13 cellular contexts compared by ENCODE assay signal in genomic region chr21:45454924-45455315, GRCh38. TPM values are rescaled to one million over a fixed set of nuclear protein-coding genes. Genes with fewer than 3 reads are reported as not detected.
DNase-seq lines count a peak whose midpoint lies in the region; ATAC-seq and TF ChIP-seq lines count a peak whose summit lies in the region.
"Had no signal": no experiment of that assay in that cellular context is flagged by ENCODE, and none has a peak within 500 bp of the region (broad histone marks: within the 10 kb centered on the region; RNA-seq: fewer than 3 reads in every experiment).

No MANE protein-coding gene starts in this region.

- H3K4me3 ChIP-seq in Loucy (ENCODE audit: low read length, poor library complexity, severe bottlenecking) (no peak overlapping the region), colonic mucosa (peak overlapping the region; percentile 10), left lung (peak overlapping the region in 1 of 2 donors; percentile 3), tibial nerve (peak overlapping the region; percentile 17 to 47 (median 38))

- H3K27ac Mint-ChIP-seq in activated naive CD8-positive, alpha-beta T cell treated with anti-CD3 and anti-CD28 coated beads for 36 hours, result no peak overlapping the region
- H3K27ac Mint-ChIP-seq: activated CD8-positive, alpha-beta T cell treated with anti-CD3 and anti-CD28 coated beads, Interleukin-2, amount 10 ng/mL, durations not matched to agents 7 days and 5 days; CD8-positive, alpha-beta T cell; stimulated activated effector memory CD8-positive, alpha-beta T cell treated with anti-CD3 and anti-CD28 coated beads, Interleukin-12 subunit alpha, Interleukin-12 subunit beta, amount 100 ng/mL, for 72 hours had no signal

- no peaks in the 10 kb centered on the region for H3K9me2 ChIP-seq in Loucy (replicated peaks; ENCODE audit: low read depth, low read length)

- H3K36me3 Mint-ChIP-seq in activated naive CD8-positive, alpha-beta T cell treated with anti-CD3 and anti-CD28 coated beads for 36 hours, result no peaks in the 10 kb centered on the region
- H3K36me3 Mint-ChIP-seq: CD8-positive, alpha-beta T cell; stimulated activated effector memory CD8-positive, alpha-beta T cell treated with anti-CD3 and anti-CD28 coated beads, Interleukin-12 subunit alpha, Interleukin-12 subunit beta, amount 100 ng/mL, for 72 hours had no signal

- TF ChIP-seq CTCF in Loucy (conservative IDR thresholded peaks at IDR 0.05; ENCODE audit: low read length) (no peak), colonic mucosa (IDR thresholded peaks at IDR 0.05) (no peak), left lung (IDR thresholded peaks at IDR 0.05) (no peak), tibial nerve (IDR thresholded peaks at IDR 0.05) (no peak)

- H3K4me2 ChIP-seq in Loucy (ENCODE audit: low read depth, low read length, poor library complexity, severe bottlenecking), result peak overlapping the region; percentile 60

- H4K20me1 ChIP-seq in Loucy (ENCODE audit: insufficient read depth, low read length, poor library complexity, severe bottlenecking), result no peaks in the 10 kb centered on the region

- H3K79me2 ChIP-seq in Loucy (ENCODE audit: insufficient read depth, low read length), result no peaks in the 10 kb centered on the region

- H3K4me1 Mint-ChIP-seq in activated naive CD8-positive, alpha-beta T cell treated with anti-CD3 and anti-CD28 coated beads for 36 hours, result no peaks in the 10 kb centered on the region
- H3K4me1 Mint-ChIP-seq: stimulated activated effector memory CD8-positive, alpha-beta T cell treated with anti-CD3 and anti-CD28 coated beads, Interleukin-12 subunit alpha, Interleukin-12 subunit beta, amount 100 ng/mL, for 72 hours had no signal

- no peaks in the 10 kb centered on the region for H3K27me3 ChIP-seq in Loucy (ENCODE audit: insufficient read depth, low read length, poor library complexity, severe bottlenecking)
- H3K27me3 ChIP-seq in colonic mucosa, result no peaks in the 10 kb centered on the region
- H3K27me3 ChIP-seq in left lung, result peaks cover 0 to 29% of the 10 kb centered on the region in 2 donors
- H3K27me3 ChIP-seq in tibial nerve, result no peaks in the 10 kb centered on the region

- H2AFZ ChIP-seq in Loucy (ENCODE audit: low read length), result 0 out of 2 replicates have a peak overlapping the region, but pooled peaks have one; percentile 76

- H3K4me3 Mint-ChIP-seq in activated naive CD8-positive, alpha-beta T cell treated with anti-CD3 and anti-CD28 coated beads for 36 hours, result no peak overlapping the region
- H3K4me3 Mint-ChIP-seq: activated CD8-positive, alpha-beta T cell treated with anti-CD3 and anti-CD28 coated beads, Interleukin-2, amount 10 ng/mL, durations not matched to agents 7 days and 5 days; CD8-positive, alpha-beta T cell; stimulated activated effector memory CD8-positive, alpha-beta T cell treated with anti-CD3 and anti-CD28 coated beads, Interleukin-12 subunit alpha, Interleukin-12 subunit beta, amount 100 ng/mL, for 72 hours had no signal

- whole genome bisulfite sequencing in tibial nerve, 2 donors, result 16 to 27% methylated on average over 9 to 10 of the region's 12 CpGs

- H3K36me3 ChIP-seq in Loucy (ENCODE audit: insufficient read depth, low read length) (no peaks in the 10 kb centered on the region), colonic mucosa (no peaks in the 10 kb centered on the region), left lung (no peaks in the 10 kb centered on the region), tibial nerve (peaks cover 0 to 2% (median 0%) of the 10 kb centered on the region in 3 donors)

- TF ChIP-seq EP300 in tibial nerve (IDR thresholded peaks at IDR 0.05), result no peak

- no peak overlapping the region for H3K27ac ChIP-seq in colonic mucosa
- H3K27ac ChIP-seq in left lung, result no peak overlapping the region
- peak overlapping the region in 1 of 4 donors; percentile 75 for H3K27ac ChIP-seq in tibial nerve

- intact Hi-C loops in colonic mucosa (cut with DNase I), result no loop called here
- intact Hi-C loops in left lung (cut with DNase I), result no loop called here

- peaks cover 7% of the 10 kb centered on the region; the same call in 1 of the 2 replicates for H3F3A ChIP-seq in Loucy (ENCODE audit: low read depth)

- DNase-seq in colonic mucosa, result no peak
- peak in 1 of 2 donors; percentile 77 for DNase-seq in left lung
- no peak for DNase-seq in tibial nerve (ENCODE audit: low spot score in 2 of 2)
- no peak for DNase-seq in hepatic stellate cell (ENCODE audit: low spot score)
- no peak for DNase-seq in activated naive CD8-positive, alpha-beta T cell treated with anti-CD3 and anti-CD28 coated beads for 36 hours
- DNase-seq in UCSD-AML1 (lab: John Stamatoyannopoulos, UW; ENCODE audit: unreplicated experiment), result no peak
- DNase-seq: activated naive CD4-positive, alpha-beta T cell treated with Interleukin-2 at 50 U/mL for 16 hours; stimulated activated CD4-positive, alpha-beta T cell treated with anti-CD3 and anti-CD28 coated beads, Interleukin-2, amount 100 ng/mL, for 24 hours had no signal

- no peaks in the 10 kb centered on the region for H3K9me3 Mint-ChIP-seq in activated naive CD8-positive, alpha-beta T cell treated with anti-CD3 and anti-CD28 coated beads for 36 hours
- H3K9me3 Mint-ChIP-seq: CD8-positive, alpha-beta T cell; stimulated activated effector memory CD8-positive, alpha-beta T cell treated with anti-CD3 and anti-CD28 coated beads, Interleukin-12 subunit alpha, Interleukin-12 subunit beta, amount 100 ng/mL, for 72 hours had no signal

- peak; percentile 21 for ATAC-seq in left lung
- no peak for ATAC-seq in HG03520 (IDR thresholded peaks at IDR 0.05; ENCODE audit: unreplicated experiment)
- ATAC-seq: CD8-positive, alpha-beta T cell; stimulated activated effector memory CD8-positive, alpha-beta T cell treated with anti-CD3 and anti-CD28 coated beads, Interleukin-12 subunit alpha, Interleukin-12 subunit beta, amount 100 ng/mL, for 72 hours had no signal

- H3K4me1 ChIP-seq in Loucy (ENCODE audit: insufficient read depth, low read length, poor library complexity, severe bottlenecking), result peaks cover 6% of the 10 kb centered on the region
- no peaks in the 10 kb centered on the region for H3K4me1 ChIP-seq in colonic mucosa
- H3K4me1 ChIP-seq in left lung, result peaks cover 3 to 7% of the 10 kb centered on the region in 2 donors
- peaks cover 0 to 40% (median 17%) of the 10 kb centered on the region in 4 donors for H3K4me1 ChIP-seq in tibial nerve

- no peak for TF ChIP-seq POLR2A in tibial nerve (IDR thresholded peaks at IDR 0.05)

- H3K9me3 ChIP-seq in Loucy (ENCODE audit: insufficient read depth, low read depth, low read length) (no peaks in the 10 kb centered on the region), colonic mucosa (no peaks in the 10 kb centered on the region), left lung (no peaks in the 10 kb centered on the region), tibial nerve (no peaks in the 10 kb centered on the region)

- H3K9ac ChIP-seq in Loucy (ENCODE audit: low read depth, low read length, poor library complexity, severe bottlenecking) (no peak overlapping the region), colonic mucosa (ENCODE audit: low read depth in 2 of 2, low read length in 2 of 2) (no peak overlapping the region)

- H3K27me3 Mint-ChIP-seq in activated naive CD8-positive, alpha-beta T cell treated with anti-CD3 and anti-CD28 coated beads for 36 hours, result no peaks in the 10 kb centered on the region

RNA-seq across cellular contexts. Expression of gene COL18A1, which starts 50.0 kb away (rescaled TPM):
- total RNA-seq in colonic mucosa (10 to 100 TPM in 1 of 2 donors, 1 to 10 TPM in 1; 8.4 to 22.3 TPM), left lung (10 to 100 TPM; 64.8 to 90.2 TPM), tibial nerve (100 to 1,000 TPM; 124 to 224 (median 173) TPM)
- total RNA-seq in activated naive CD8-positive, alpha-beta T cell treated with anti-CD3 and anti-CD28 coated beads for 36 hours, result 1 to 10 TPM; 3.5 to 4.0 TPM
